In genomic region chr12:66636771-66637170, GRCh38 we compare ENCODE assay signal across 21 cellular contexts. TPM values are rescaled to one million over a fixed set of nuclear protein-coding genes. Genes with fewer than 3 reads are reported as not detected.
DNase-seq lines count a peak whose midpoint lies in the region; ATAC-seq and TF ChIP-seq lines count a peak whose summit lies in the region.
"Had no signal": no experiment of that assay in that cellular context is flagged by ENCODE, and none has a peak within 500 bp of the region (broad histone marks: within the 10 kb centered on the region; RNA-seq: fewer than 3 reads in every experiment).

No MANE protein-coding gene starts in this region.

- no peak for TF ChIP-seq EP300 in sigmoid colon (IDR thresholded peaks at IDR 0.05)

- H2BK120ac ChIP-seq in mesenchymal stem cell (ENCODE audit: low read depth, low read length), result no peak overlapping the region

- H3K23ac ChIP-seq in mesenchymal stem cell (ENCODE audit: low read length in 2 of 2), result no peak overlapping the region

- H3K14ac ChIP-seq in mesenchymal stem cell (ENCODE audit: low read length in 2 of 2), result no peak overlapping the region

- H3K27me3 Mint-ChIP-seq in glutamatergic neuron (ENCODE audit: unreplicated experiment), result no peaks in the 10 kb centered on the region
- peaks cover 6% of the 10 kb centered on the region for H3K27me3 Mint-ChIP-seq in T-helper 2 cell treated with Interferon-gamma antibody and Interleukin-4, amounts not matched to agents 5 μg/mL and 100 μg/mL, for 36 hours (ENCODE audit: low read depth)
- H3K27me3 Mint-ChIP-seq: naive B cell had no signal

- intact Hi-C loops in sigmoid colon (cut with DNase I), result no loop called here

- peaks cover 3% of the 10 kb centered on the region for H3K9me3 Mint-ChIP-seq in glutamatergic neuron (ENCODE audit: unreplicated experiment)
- no peaks in the 10 kb centered on the region for H3K9me3 Mint-ChIP-seq in T-helper 2 cell treated with Interferon-gamma antibody and Interleukin-4, amounts not matched to agents 5 μg/mL and 100 μg/mL, for 36 hours
- H3K9me3 Mint-ChIP-seq: naive B cell had no signal

- H2AK5ac ChIP-seq in mesenchymal stem cell (ENCODE audit: low read length, severe bottlenecking), result no peak overlapping the region

- H3K79me1 ChIP-seq in mesenchymal stem cell (replicated peaks; ENCODE audit: low read length, poor library complexity, severe bottlenecking), result no peaks in the 10 kb centered on the region

- WGBS in mesenchymal stem cell, result 82% methylated on average over 3 of the region's 3 CpGs
- 75 to 82% methylated on average over 3 of the region's 3 CpGs for WGBS in sigmoid colon, 2 donors

- H3K4me3 Mint-ChIP-seq in glutamatergic neuron (ENCODE audit: unreplicated experiment), result no peak overlapping the region
- no peak overlapping the region for H3K4me3 Mint-ChIP-seq in T-helper 2 cell treated with Interferon-gamma antibody and Interleukin-4, amounts not matched to agents 5 μg/mL and 100 μg/mL, for 36 hours
- H3K4me3 Mint-ChIP-seq: activated CD8-positive, alpha-beta memory T cell treated with anti-CD3 and anti-CD28 coated beads, Interleukin-2, amount 10 ng/mL, durations not matched to agents 7 days and 5 days; naive B cell; T-helper 17 cell had no signal

- ATAC-seq in GM19395 (IDR thresholded peaks at IDR 0.05; ENCODE audit: unreplicated experiment), result no peak
- ATAC-seq: activated CD8-positive, alpha-beta memory T cell treated with anti-CD3 and anti-CD28 coated beads, Interleukin-2, amount 10 ng/mL, durations not matched to agents 7 days and 5 days; GM12878; T-helper 17 cell had no signal

- no peak overlapping the region for H2BK12ac ChIP-seq in mesenchymal stem cell (ENCODE audit: low read length in 2 of 2)

- no peak overlapping the region for H3K9ac ChIP-seq in mesenchymal stem cell (ENCODE audit: low read length)

- H3K18ac ChIP-seq in mesenchymal stem cell (ENCODE audit: low read depth in 1 of 2, low read length in 2 of 2), result peak overlapping the region in 1 of 2 experiments; percentile 62

- peak overlapping the region; percentile 82 for H3K27ac Mint-ChIP-seq in glutamatergic neuron (ENCODE audit: unreplicated experiment)
- no peak overlapping the region for H3K27ac Mint-ChIP-seq in T-helper 2 cell treated with Interferon-gamma antibody and Interleukin-4, amounts not matched to agents 5 μg/mL and 100 μg/mL, for 36 hours
- H3K27ac Mint-ChIP-seq: activated CD8-positive, alpha-beta memory T cell treated with anti-CD3 and anti-CD28 coated beads, Interleukin-2, amount 10 ng/mL, durations not matched to agents 7 days and 5 days; T-helper 17 cell had no signal

- H3K4me1 ChIP-seq in mesenchymal stem cell (ENCODE audit: control insufficient read depth, insufficient read depth, low read depth, low read length), result peaks cover 2% of the 10 kb centered on the region
- H3K4me1 ChIP-seq in sigmoid colon, result peaks cover 0 to 19% (median 9%) of the 10 kb centered on the region in 4 donors
- H3K4me1 ChIP-seq: Caco-2 had no signal

- DNase-seq in NCI-H69 (lab: John Stamatoyannopoulos, UW), result peak; percentile 47
- DNase-seq in glutamatergic neuron, result peak; percentile 15
- DNase-seq in mesenchymal stem cell, result peak; percentile 5
- peak; percentile 68 for DNase-seq in sigmoid colon
- no peak for DNase-seq in activated effector memory CD4-positive, alpha-beta T cell treated with Interleukin-2 at 50 U/mL for 16 hours
- no peak for DNase-seq in T-helper 2 cell treated with Interferon-gamma antibody and Interleukin-4, amounts not matched to agents 5 μg/mL and 100 μg/mL, for 36 hours (ENCODE audit: low spot score)
- no peak for DNase-seq in NCI-H1417 treated with DMSO at 0.1 percent for 48 hours (lab: John Stamatoyannopoulos, UW)
- DNase-seq: activated CD4-positive, alpha-beta T cell treated with anti-CD3 and anti-CD28 coated beads for 1 hour; activated CD8-positive, alpha-beta memory T cell treated with anti-CD3 and anti-CD28 coated beads, Interleukin-2, amount 10 ng/mL, durations not matched to agents 7 days and 5 days; activated gamma-delta T cell treated with Interleukin-2 at 50 U/mL for 16 hours; cortex of kidney; naive B cell; NCI-H146; NCI-H345; retina; SIG-M5; T-helper 17 cell had no signal

- H3K9me3 ChIP-seq in mesenchymal stem cell (ENCODE audit: control insufficient read depth, low read length) (no peaks in the 10 kb centered on the region), sigmoid colon (no peaks in the 10 kb centered on the region)
- H3K9me3 ChIP-seq: Caco-2 had no signal

- H3K36me3 Mint-ChIP-seq in glutamatergic neuron (ENCODE audit: unreplicated experiment), result no peaks in the 10 kb centered on the region
- H3K36me3 Mint-ChIP-seq in T-helper 2 cell treated with Interferon-gamma antibody and Interleukin-4, amounts not matched to agents 5 μg/mL and 100 μg/mL, for 36 hours (ENCODE audit: low read depth), result no peaks in the 10 kb centered on the region
- H3K36me3 Mint-ChIP-seq: activated CD8-positive, alpha-beta memory T cell treated with anti-CD3 and anti-CD28 coated beads, Interleukin-2, amount 10 ng/mL, durations not matched to agents 7 days and 5 days; naive B cell had no signal

- TF ChIP-seq POLR2A in sigmoid colon (IDR thresholded peaks at IDR 0.05), result no peak

- no peak overlapping the region for H3K4me2 ChIP-seq in mesenchymal stem cell (ENCODE audit: low read length, poor library complexity, severe bottlenecking)

- no peak overlapping the region for H4K8ac ChIP-seq in mesenchymal stem cell (ENCODE audit: low read length)

- H3K27ac ChIP-seq in mesenchymal stem cell (ENCODE audit: low read length, poor library complexity, severe bottlenecking) (no peak overlapping the region), sigmoid colon (no peak overlapping the region)
- H3K27ac ChIP-seq: epithelial cell of prostate had no signal

- no peak overlapping the region for H4K91ac ChIP-seq in mesenchymal stem cell (ENCODE audit: low read length)

- H3K4me3 ChIP-seq in mesenchymal stem cell (ENCODE audit: insufficient read depth in 1 of 2, low read depth in 1 of 2, low read length in 2 of 2), result no peak overlapping the region
- no peak overlapping the region for H3K4me3 ChIP-seq in sigmoid colon
- H3K4me3 ChIP-seq: GM12878 had no signal

- H3K4me1 Mint-ChIP-seq in glutamatergic neuron (ENCODE audit: low read depth, unreplicated experiment), result peaks cover 8% of the 10 kb centered on the region
- no peaks in the 10 kb centered on the region for H3K4me1 Mint-ChIP-seq in T-helper 2 cell treated with Interferon-gamma antibody and Interleukin-4, amounts not matched to agents 5 μg/mL and 100 μg/mL, for 36 hours (ENCODE audit: low read depth)
- H3K4me1 Mint-ChIP-seq: activated CD8-positive, alpha-beta memory T cell treated with anti-CD3 and anti-CD28 coated beads, Interleukin-2, amount 10 ng/mL, durations not matched to agents 7 days and 5 days; naive B cell; T-helper 17 cell had no signal

- H3K4ac ChIP-seq in mesenchymal stem cell (ENCODE audit: low read depth in 1 of 2, low read length in 2 of 2), result no peak overlapping the region

- H2BK15ac ChIP-seq in mesenchymal stem cell (ENCODE audit: low read depth, poor library complexity, severe bottlenecking), result no peak overlapping the region

- TF ChIP-seq CTCF in glutamatergic neuron (IDR thresholded peaks at IDR 0.05; ENCODE audit: partially characterized antibody, unreplicated experiment), result no peak
- TF ChIP-seq CTCF in sigmoid colon (IDR thresholded peaks at IDR 0.05), result no peak

- H2BK5ac ChIP-seq in mesenchymal stem cell (ENCODE audit: low read depth, low read length, poor library complexity, severe bottlenecking), result no peak overlapping the region

- H3K36me3 ChIP-seq in mesenchymal stem cell (ENCODE audit: control insufficient read depth in 1 of 2, insufficient read depth in 2 of 2, low read depth in 1 of 2, low read length in 2 of 2) (no peaks in the 10 kb centered on the region), sigmoid colon (no peaks in the 10 kb centered on the region)

- peak overlapping the region; percentile 63 for H2AFZ ChIP-seq in mesenchymal stem cell (ENCODE audit: low read depth, low read length)

- H3K27me3 ChIP-seq in mesenchymal stem cell (ENCODE audit: control insufficient read depth in 1 of 2, insufficient read depth in 1 of 2, low read length in 2 of 2) (peaks cover 0 to 2% of the 10 kb centered on the region in 2 experiments), sigmoid colon (no peaks in the 10 kb centered on the region)

RNA-seq across cellular contexts. Expression of gene GRIP1, which starts 42.1 kb away (rescaled TPM):
- total RNA-seq in glutamatergic neuron (ENCODE audit: unreplicated experiment) (67.1 TPM), sigmoid colon (10 to 100 TPM in 2 of 4 donors, 1 to 10 TPM in 2; 6.3 to 14.0 (median 11.0) TPM)
- 0.47 TPM for polyA plus RNA-seq in mesenchymal stem cell (2013, experiment 1 of 2)
- 0.97 TPM for polyA plus RNA-seq in mesenchymal stem cell (2013, experiment 2 of 2)
- polyA plus RNA-seq in sigmoid colon, result 1 to 10 TPM in 1 of 3 donors, under 1 TPM in 2; 0.46 to 2.4 (median 0.98) TPM

Comparison
In these comparisons a context has a peak if more than half of its experiments do, and no peak if none do; other contexts are left out.
1. DNase-seq: peak in NCI-H69 (single experiment), glutamatergic neuron (single experiment), mesenchymal stem cell (single experiment) and sigmoid colon (single experiment); none in activated effector memory CD4-positive, alpha-beta T cell treated with Interleukin-2 at 50 U/mL for 16 hours (single experiment), T-helper 2 cell treated with Interferon-gamma antibody and Interleukin-4, amounts not matched to agents 5 μg/mL and 100 μg/mL, for 36 hours (single experiment) and NCI-H1417 treated with DMSO at 0.1 percent for 48 hours (single experiment).